Comparison of ENCODE assay signal across 8 cellular contexts in genomic region chr12:32603858-32604257, GRCh38.
DNase-seq lines count a peak whose midpoint lies in the region; ATAC-seq and TF ChIP-seq lines count a peak whose summit lies in the region.

No MANE protein-coding gene starts in this region.

- TF ChIP-seq CTCF in NB4 (IDR thresholded peaks at IDR 0.05; ENCODE audit: low read depth, low read length), result no peak
- TF ChIP-seq CTCF in mucosa of descending colon (IDR thresholded peaks at IDR 0.05), result no peak

- TF ChIP-seq POLR2A in NB4 (IDR thresholded peaks at IDR 0.05; ENCODE audit: extremely low read depth, insufficient read length), result no peak

- DNase-seq in NB4 (ENCODE audit: low read depth) (peak; percentile 47), foreskin melanocyte (peak; percentile 92), anterior cingulate cortex (lab: John Stamatoyannopoulos, UW) (no peak), NCI-H2081 treated with DMSO at 0.1 percent for 48 hours (lab: John Stamatoyannopoulos, UW) (no peak), NCI-H526 treated with DMSO at 0.1 percent for 48 hours (lab: John Stamatoyannopoulos, UW) (no peak), mucosa of descending colon (no peak)

- H3K9me3 ChIP-seq in mucosa of descending colon, result no peaks in the 10 kb centered on the region

- H3K4me1 ChIP-seq in mucosa of descending colon (ENCODE audit: low read depth), result no peaks in the 10 kb centered on the region

- H3K4me3 ChIP-seq in NB4 (ENCODE audit: low read depth, low read length) (no peak overlapping the region), mucosa of descending colon (no peak overlapping the region)

- peak; percentile 97 for ATAC-seq in GM18502 (IDR thresholded peaks at IDR 0.05; ENCODE audit: poor library complexity, unreplicated experiment)
- peak; percentile 92 for ATAC-seq in GM21825 (IDR thresholded peaks at IDR 0.05; ENCODE audit: unreplicated experiment)
- ATAC-seq in mucosa of descending colon, result no peak

- H3K36me3 ChIP-seq in mucosa of descending colon (ENCODE audit: low read depth), result peaks cover 6% of the 10 kb centered on the region

- intact Hi-C loops in mucosa of descending colon (cut with DNase I, micrococcal nuclease), result no loop called here

Comparison
In these comparisons a context has a peak if more than half of its experiments do, and no peak if none do; other contexts are left out.
1. DNase-seq: peak in NB4 (single experiment) and foreskin melanocyte (single experiment); none in anterior cingulate cortex (0 of 58), NCI-H2081 treated with DMSO at 0.1 percent for 48 hours (single experiment), NCI-H526 treated with DMSO at 0.1 percent for 48 hours (single experiment) and mucosa of descending colon (0 of 3).